24 cellular contexts compared by ENCODE assay signal in the genomic region with DNA sequence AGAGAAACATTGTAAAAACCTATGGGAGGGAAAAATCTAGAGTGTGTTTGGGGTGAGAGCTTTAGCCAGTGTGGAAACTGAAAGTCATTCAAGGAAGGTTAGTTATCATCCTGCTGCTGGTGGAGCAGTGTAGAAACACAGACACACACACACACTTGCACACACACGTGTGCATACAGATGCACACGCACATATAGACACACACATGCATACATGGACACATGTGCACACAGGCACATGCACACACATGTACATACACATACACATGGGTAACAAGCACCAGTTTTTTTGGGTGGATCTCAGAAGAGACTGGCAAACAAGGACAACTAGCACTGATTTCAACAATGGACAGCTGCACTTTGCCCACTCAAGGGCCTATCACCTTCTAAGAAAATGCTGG. TPM values are rescaled to one million over a fixed set of nuclear protein-coding genes. Genes with fewer than 3 reads are reported as not detected.
"Had no signal": no experiment of that assay in that cellular context is flagged by ENCODE, and none has a peak within 500 bp of the region (broad histone marks: within the 10 kb centered on the region; RNA-seq: fewer than 3 reads in every experiment).

No MANE protein-coding gene starts in this region.

- H3K36me3 ChIP-seq: MG63 had no signal

- FAIRE-seq: RCC 7860 had no signal

- ATAC-seq: SK-N-SH treated with all-trans-retinoic acid at 6 μM for 48 hours had no signal

- H3K9me3 ChIP-seq: MG63 had no signal

- H3K4me3 ChIP-seq: MG63 had no signal

- H3K27ac ChIP-seq: HL-60 had no signal

- DNase-seq: IMR-90, Karpas-422, KG1, MG63, NCI-H1092, NCI-H1105 treated with DMSO at 0.1 percent for 48 hours, NCI-H1417 treated with DMSO at 0.1 percent for 48 hours, NCI-H146, NCI-H1694 treated with DMSO at 0.1 percent for 48 hours, NCI-H1930, NCI-H2081, NCI-H2107, NCI-H2227 treated with DMSO at 0.1 percent for 48 hours, NCI-H524, NCI-H526 treated with DMSO at 0.1 percent for 48 hours, NCI-H748 treated with DMSO at 0.1 percent for 48 hours, Right ventricle myocardium superior, RPMI8226, SIG-M5, T-helper 1 cell had no signal

RNA-seq across cellular contexts. Expression of gene ACOXL, which starts 51.1 kb away (rescaled TPM):
- total RNA-seq: IMR-90, NCI-H460, Right ventricle myocardium superior had no signal
- polyA plus RNA-seq: IMR-90 had no signal
